In the genomic region with DNA sequence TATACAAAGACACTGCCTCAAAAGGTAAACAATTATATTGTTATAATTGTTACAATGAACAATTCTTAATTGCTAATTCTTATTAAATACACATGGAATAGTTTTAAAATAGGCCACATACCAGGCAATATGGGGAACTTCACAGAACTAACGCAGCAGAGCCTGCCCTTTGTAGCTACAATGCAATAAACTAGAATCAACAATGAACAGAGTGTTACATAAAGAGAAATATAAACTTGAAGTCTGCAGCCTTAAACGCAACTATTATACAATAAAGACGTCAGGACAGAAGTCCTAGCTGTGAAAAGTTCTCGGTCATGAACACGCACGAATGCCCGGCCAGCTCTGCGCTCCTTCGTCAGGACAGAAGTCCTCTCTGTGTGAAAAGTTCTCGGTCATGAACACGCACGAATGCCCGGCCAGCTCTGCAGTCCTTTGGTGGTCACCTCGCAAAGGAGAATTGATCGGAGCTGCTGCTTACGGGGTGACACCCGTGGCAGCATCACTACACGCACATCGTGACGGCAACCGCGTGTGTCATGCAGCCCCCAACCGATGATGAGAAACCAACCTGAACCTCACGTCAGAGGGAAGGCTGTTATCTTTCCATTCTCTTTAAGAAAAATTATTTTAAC, we compare ENCODE assay signal across 17 cellular contexts. TPM values are rescaled to one million over a fixed set of nuclear protein-coding genes. Genes with fewer than 3 reads are reported as not detected.
DNase-seq lines count a peak whose midpoint lies in the region; ATAC-seq, FAIRE-seq and TF ChIP-seq lines count a peak whose summit lies in the region.
"Not testable (repeated sequence)": the region's sequence is repeated elsewhere in the genome, so short reads cannot be mapped to it uniquely, and the experiment has no call there.
"Had no signal": no experiment of that assay in that cellular context is flagged by ENCODE, and none has a peak within 500 bp of the region (broad histone marks: within the 10 kb centered on the region; RNA-seq: fewer than 3 reads in every experiment).

No MANE protein-coding gene starts in this region.

- intact Hi-C loops in cardiac septum (cut with DNase I); kidney (cut with DNase I); mucosa of descending colon (cut with DNase I, micrococcal nuclease); spleen (cut with DNase I; ENCODE audit: low total_unique reads); transverse colon (cut with DNase I; ENCODE audit: low total_unique reads): not testable (repeated sequence)
- intact Hi-C loops in posterior vena cava (cut with DNase I): loop anchor here in 1 of 2 donors (5.0 kb wide), 1 partner anchor 705 kb away; no protein-coding TSS in a partner anchor

- TF ChIP-seq POLR2A in spleen (IDR thresholded peaks at IDR 0.05); transverse colon (IDR thresholded peaks at IDR 0.05): not testable (repeated sequence)

- 89 to 91% (median 91%) methylated on average over 24 of the region's 24 CpGs for WGBS in spleen, 5 donors
- WGBS in transverse colon (ENCODE audit: low coverage in 1 of 2), 2 donors: 52 to 59% methylated on average over 13 to 24 of the region's 24 CpGs

- H3K27ac ChIP-seq in kidney (ENCODE audit: low read depth in 2 of 2, low read length in 2 of 2); spleen: not testable (repeated sequence)
- peak overlapping the region in 3 of 4 donors; percentile 20 to 38 (median 24) for H3K27ac ChIP-seq in transverse colon

- not testable (repeated sequence) for H3K9ac ChIP-seq in kidney (ENCODE audit: low read length in 2 of 2)

- peak; percentile 33 for DNase-seq in cardiac septum (ENCODE audit: low spot score)
- peak; percentile 45 for DNase-seq in kidney
- DNase-seq in mucosa of descending colon, transverse colon: not testable (repeated sequence)
- DNase-seq in posterior vena cava (ENCODE audit: low spot score): peak; percentile 34
- DNase-seq in spleen: peak; percentile 31
- DNase-seq in ureter (ENCODE audit: low spot score): peak; percentile 24

- not testable (repeated sequence) for H3K4me1 ChIP-seq in kidney (ENCODE audit: control insufficient read depth in 1 of 2, insufficient read depth in 1 of 2, low read depth in 1 of 2, low read length in 2 of 2); mucosa of descending colon (ENCODE audit: low read depth); spleen; transverse colon

- not testable (repeated sequence) for H3K4me3 ChIP-seq in kidney (ENCODE audit: low read length in 2 of 2); mucosa of descending colon; spleen
- peak overlapping the region in 1 of 4 donors; percentile 13 for H3K4me3 ChIP-seq in transverse colon

- TF ChIP-seq EP300 in transverse colon (IDR thresholded peaks at IDR 0.05; ENCODE audit: low read depth): not testable (repeated sequence)

- peak; percentile 23 for FAIRE-seq in endometrium (lab: Jason Lieb, UNC)
- not testable (repeated sequence) for FAIRE-seq in kidney (lab: Jason Lieb, UNC)

- in situ Hi-C loops in transverse colon (cut with MboI; ENCODE audit: low pct_ligation_motif_present in 1 of 4, low pct_unique_long_range_greater_than_20kb in 1 of 4, low sequenced_read_pairs in 3 of 4): not testable (repeated sequence)

- not testable (repeated sequence) for H3K9me3 ChIP-seq in kidney (ENCODE audit: control insufficient read depth in 1 of 2, low read length in 2 of 2); mucosa of descending colon; spleen; transverse colon

- peaks cover 0 to 22% (median 0%) of the 10 kb centered on the region in 7 donors for H3K27me3 ChIP-seq in spleen (replicated peaks in 1 of 7)
- not testable (repeated sequence) for H3K27me3 ChIP-seq in transverse colon

- H3K36me3 ChIP-seq in kidney (ENCODE audit: control insufficient read depth in 1 of 2, insufficient read depth in 2 of 2, low read length in 2 of 2); mucosa of descending colon (ENCODE audit: low read depth); spleen; transverse colon: not testable (repeated sequence)

- not testable (repeated sequence) for TF ChIP-seq CTCF in kidney (IDR thresholded peaks at IDR 0.05; ENCODE audit: borderline replicate concordance, extremely low read depth, insufficient read depth); mucosa of descending colon (IDR thresholded peaks at IDR 0.05); spleen (IDR thresholded peaks at IDR 0.05 in 8 of 11, conservative IDR thresholded peaks at IDR 0.05 in 3 of 11); transverse colon (IDR thresholded peaks at IDR 0.05)

- peak; percentile 69 for ATAC-seq in mucosa of descending colon

RNA-seq across cellular contexts. Expression of a gene that starts 23.0 kb away (rescaled TPM):
- total RNA-seq in cardiac septum (not detected), kidney (not detected), mucosa of descending colon (not detected), posterior vena cava (not detected), spleen (under 1 TPM in 1 of 7 donors, not detected in 6; 0.95 TPM), transverse colon (not detected), ureter (not detected)
- polyA plus RNA-seq in kidney (ENCODE audit: insufficient read depth, low read depth, low replicate concordance) (not detected), spleen (under 1 TPM in 2 of 3 donors, not detected in 1; 0.16 to 0.38 TPM)
- total RNA-seq: A673; CD4-positive, alpha-beta memory T cell; CD4-positive, CD25-positive, alpha-beta regulatory T cell; CD8-positive, alpha-beta memory T cell; Daoy; G401; GM12878 had no signal
- polyA plus RNA-seq: AG04450; CD14-positive monocyte; CD4-positive, alpha-beta memory T cell; CD4-positive, CD25-positive, alpha-beta regulatory T cell; CD8-positive, alpha-beta memory T cell; GM12878 had no signal

RNA-seq across cellular contexts. Expression of a gene that starts 43.0 kb away (rescaled TPM):
- total RNA-seq in cardiac septum (2.0 TPM), kidney (29.0 TPM), mucosa of descending colon (100 to 1,000 TPM in 2 of 3 donors, 10 to 100 TPM in 1; 25.6 to 114 (median 102) TPM), posterior vena cava (1 to 10 TPM; 1.5 to 2.1 TPM), spleen (1 to 10 TPM; 1.1 to 5.8 (median 2.7) TPM), transverse colon (100 to 1,000 TPM in 3 of 4 donors, 10 to 100 TPM in 1; 77.4 to 199 (median 141) TPM), ureter (25.4 TPM)
- polyA plus RNA-seq in kidney (ENCODE audit: insufficient read depth, low read depth, low replicate concordance) (25.0 TPM), spleen (under 1 TPM; 0.26 to 0.96 (median 0.64) TPM)
- total RNA-seq: A673; CD8-positive, alpha-beta memory T cell; Daoy; G401; GM12878 had no signal
- polyA plus RNA-seq: AG04450; CD4-positive, CD25-positive, alpha-beta regulatory T cell; CD8-positive, alpha-beta memory T cell had no signal
